Comparison of ENCODE assay signal across 8 cellular contexts in the genomic region with DNA sequence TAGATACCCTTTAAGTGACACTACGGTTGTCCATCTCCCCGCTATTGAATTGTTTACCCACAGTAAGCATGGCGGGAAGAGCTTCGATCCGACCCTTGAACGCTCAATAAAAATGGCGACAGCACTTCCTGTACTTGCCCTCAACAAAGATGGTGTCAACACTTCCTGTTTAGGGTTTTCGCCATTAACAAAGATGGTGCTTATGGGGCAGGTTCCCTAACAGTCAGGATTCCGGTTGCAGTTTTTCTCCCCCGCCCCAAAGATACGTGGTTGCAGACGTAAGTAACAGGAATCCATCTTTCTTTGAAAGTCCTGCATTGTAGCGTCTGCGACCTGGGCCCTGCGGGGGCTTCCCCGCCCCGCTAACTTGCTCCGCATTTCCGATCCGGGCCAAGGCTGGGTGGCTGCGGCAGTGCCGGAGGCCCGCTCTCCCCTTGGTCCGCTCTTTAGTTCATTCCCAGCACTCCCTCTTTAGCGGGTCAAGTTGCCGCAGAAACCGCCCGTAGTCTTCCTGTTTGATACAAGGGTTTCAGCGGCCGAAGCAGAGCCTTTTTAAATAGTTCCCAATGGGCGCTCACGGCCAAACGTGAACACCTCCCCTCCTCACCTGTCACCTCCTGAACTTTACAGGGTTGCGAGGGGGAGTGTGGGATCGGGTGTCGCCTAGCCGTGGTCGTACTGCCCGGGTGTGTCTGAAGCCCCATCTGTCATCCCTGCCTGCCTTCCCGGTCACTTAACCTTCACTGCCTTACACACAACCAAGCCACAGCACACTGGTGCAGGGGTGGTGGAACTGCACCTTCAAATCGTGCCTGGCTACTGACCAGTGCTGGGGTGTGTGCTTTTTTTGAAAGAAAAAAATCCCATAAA. TPM values are rescaled to one million over a fixed set of nuclear protein-coding genes. Genes with fewer than 3 reads are reported as not detected.
DNase-seq lines count a peak whose midpoint lies in the region; ATAC-seq, FAIRE-seq and TF ChIP-seq lines count a peak whose summit lies in the region.

TSS of gene CRADD (plus strand) at position 181 of the 870 bp plus-strand sequence.

- H3K9me3 Mint-ChIP-seq in CD14-positive monocyte = peaks cover 0 to 5% (median 3%) of the 10 kb centered on the region in 7 donors

- TF ChIP-seq CTCF in CD14-positive monocyte (IDR thresholded peaks at IDR 0.05) (no peak), HepG2 (CRISPR knock-in tag; IDR thresholded peaks at IDR 0.05) (peak; percentile 3; the same call in 1 of the 2 replicates)

- TF ChIP-seq EP300 in HepG2 (IDR thresholded peaks at IDR 0.05; ENCODE audit: low read depth in 2 of 2, low read length in 2 of 2) (0 out of 4 replicates have a peak, but pooled peaks of 1 of the 2 experiments have one; percentile 52), HepG2 (CRISPR knock-in tag; IDR thresholded peaks at IDR 0.05; ENCODE audit: borderline replicate concordance) (no peak)

- H2AFZ ChIP-seq in HepG2 (ENCODE audit: low read length) = peak within 1 kb of the TSS; percentile 75

- H3K27ac Mint-ChIP-seq in CD14-positive monocyte = peak within 1 kb of the TSS; percentile 99 to 100 (median 100)

- no peaks in the 10 kb centered on the region for H3K36me3 ChIP-seq in HepG2 (replicated peaks in 1 of 2; ENCODE audit: control insufficient read depth in 1 of 2, insufficient read depth in 2 of 2, low read length in 2 of 2)

- FAIRE-seq in HepG2 (lab: Jason Lieb, UNC) = peak; percentile 95

- intact Hi-C loops in CD14-positive monocyte (cut with micrococcal nuclease) = loop anchor here (5.0 to 10.0 kb wide), 5 partner anchors 65 to 425 kb away; partner anchors contain the start of genes SOCS2 (in 1 of the 2) and UBE2N (in 1 of the 2)
- intact Hi-C loops in HepG2 (cut with micrococcal nuclease; ENCODE audit: unreplicated experiment) = loop anchor here (1.0 to 5.0 kb wide), 4 partner anchors 50 to 175 kb away; no protein-coding TSS in a partner anchor

- H3K27ac ChIP-seq in HepG2 (ENCODE audit: extremely low read length, insufficient read depth, low read length) = peak within 1 kb of the TSS; percentile 98

- peaks cover 21% of the 10 kb centered on the region for H3K4me1 Mint-ChIP-seq in CD14-positive monocyte

- in situ Hi-C loops in HepG2 (cut with HindIII; ENCODE audit: extremely low pct_ligation_motif_present, low pct_unique_long_range_greater_than_20kb) = loop anchor here (5.0 kb wide), 1 partner anchor 65 kb away; no protein-coding TSS in a partner anchor

- peak; percentile 88 for DNase-seq in CD14-positive monocyte (ENCODE audit: low spot score)
- DNase-seq in NCI-H774 (lab: John Stamatoyannopoulos, UW) = peak; percentile 98
- peak; percentile 76 to 83 for DNase-seq in activated CD4-positive, alpha-beta T cell treated with anti-CD3 and anti-CD28 coated beads, Interleukin-2, amount 50 U/mL, for 48 hours
- DNase-seq in dermis microvascular lymphatic vessel endothelial cell (ENCODE audit: low read depth in 2 of 2) = peak; percentile 98 to 99
- DNase-seq in HepG2 (ENCODE audit: low spot score) = peak; percentile 98
- DNase-seq in stimulated activated CD4-positive, alpha-beta T cell treated with anti-CD3 and anti-CD28 coated beads, Interleukin-4, amount 100 ng/mL, for 1 hour = peak; percentile 74

- WGBS in HepG2 (ENCODE audit: low lambda C conversion rate) = under 1% methylated on average over 36 of the region's 41 CpGs

- H3K4me1 ChIP-seq in HepG2 (ENCODE audit: insufficient read depth, low read length) = peaks cover 35% of the 10 kb centered on the region

- H3K79me2 ChIP-seq in HepG2 (ENCODE audit: insufficient read depth, low read length) = no peaks in the 10 kb centered on the region

- peak; percentile 67 to 90; a peak in 3 of 4 replicates for TF ChIP-seq POLR2A in HepG2 (IDR thresholded peaks at IDR 0.05; ENCODE audit: insufficient read depth in 1 of 2, low read depth in 2 of 2, low read length in 2 of 2)

- BruUV-seq in HepG2 (replicated peaks; lab: Mats Ljungman, UMichigan) = TSS peak; percentile 91

- no peaks in the 10 kb centered on the region for H3K9me3 ChIP-seq in HepG2 (ENCODE audit: low read length)

- H3K4me2 ChIP-seq in HepG2 (ENCODE audit: low read depth, low read length) = peak within 1 kb of the TSS; percentile 78

- CTCF ChIA-PET in HepG2 (lab: Yijun Ruan, JAX; ENCODE audit: low intra/inter-chr PET ratio, low total read pairs) = no interaction called here

- peaks cover 0 to 5% (median 1%) of the 10 kb centered on the region in 3 donors for H3K27me3 Mint-ChIP-seq in CD14-positive monocyte (ENCODE audit: low read depth in 3 of 3)

- POLR2A ChIA-PET in HepG2 (lab: Yijun Ruan, JAX) = interaction anchor here (0.7 to 1.4 kb wide), 11 partner anchors 10 to 114 kb away, joined by 3 to 9 read pairs (median 3); no protein-coding TSS in a partner anchor

- H4K20me1 ChIP-seq in HepG2 (ENCODE audit: insufficient read depth, low read length) = no peaks in the 10 kb centered on the region

- peaks cover 7 to 9% of the 10 kb centered on the region in 2 donors for H3K36me3 Mint-ChIP-seq in CD14-positive monocyte

- peak within 1 kb of the TSS; percentile 95 to 99 for H3K4me3 Mint-ChIP-seq in CD14-positive monocyte

- no peaks in the 10 kb centered on the region; a peak in 1 of 5 replicates for H3K27me3 ChIP-seq in HepG2 (ENCODE audit: control insufficient read depth in 1 of 2, insufficient read depth in 2 of 2, low read length in 2 of 2)

- H3K4me3 ChIP-seq in HepG2 (replicated peaks in 1 of 3; ENCODE audit: insufficient read depth in 1 of 3, low read depth in 2 of 3, low read length in 3 of 3) = peak within 1 kb of the TSS; percentile 70 to 87 (median 71)

- H3K9ac ChIP-seq in HepG2 (ENCODE audit: insufficient read depth, low read depth, low read length) = peak within 1 kb of the TSS; percentile 93

- ATAC-seq in GM19395 (IDR thresholded peaks at IDR 0.05; ENCODE audit: unreplicated experiment) (peak; percentile 94), HG03565 (IDR thresholded peaks at IDR 0.05; ENCODE audit: unreplicated experiment) (peak; percentile 84), HepG2 (peak; percentile 93)

- no peak; the same call in 1 of the 2 replicates for TF ChIP-seq RAD21 in HepG2 (CRISPR knock-in tag; IDR thresholded peaks at IDR 0.05)

TF ChIP-seq in HepG2, 621 proteins besides CTCF, POLR2A, EP300 and RAD21 (continues in another document):
- TF ChIP-seq ZNF83 (CRISPR knock-in tag; IDR thresholded peaks at IDR 0.05; ENCODE audit: borderline replicate concordance) = no peak
- TF ChIP-seq ZNF33B (CRISPR knock-in tag; IDR thresholded peaks at IDR 0.05) = 0 out of 2 replicates have a peak, but pooled peaks have one; percentile 46

RNA-seq across cellular contexts. Expression of gene CRADD, which starts in this region (rescaled TPM):
- polyA plus RNA-seq in CD14-positive monocyte (10 to 100 TPM; 11.2 to 12.2 TPM), HepG2 (2011; rRNA removed) (12.4 and 13.7 TPM in 2 replicates)
- total RNA-seq in dermis microvascular lymphatic vessel endothelial cell (9.6 and 11.3 TPM in 2 replicates), HepG2 (2016; rRNA removed; fragmentation: Illumina TruSeq; extraction: Trizol) (18.8 and 22.3 TPM in 2 replicates)
- 7.7 and 9.3 TPM in 2 replicates for total RNA-seq in HepG2 (2016; cell fraction: cytosol; rRNA removed; fragmentation: Illumina TruSeq; extraction: Trizol; ENCODE audit: low read depth)
- total RNA-seq in HepG2 (2016; cell fraction: insoluble cytoplasmic fraction; rRNA removed; fragmentation: Illumina TruSeq; extraction: Trizol) = 15.4 and 25.4 TPM in 2 replicates
- 10.0 and 11.9 TPM in 2 replicates for total RNA-seq in HepG2 (2016; cell fraction: membrane; rRNA removed; fragmentation: Illumina TruSeq; extraction: Trizol)
- total RNA-seq in HepG2 (2016; cell fraction: nucleus; rRNA removed; fragmentation: Illumina TruSeq; extraction: Trizol) = 11.3 and 12.9 TPM in 2 replicates
- 14.5 and 17.3 TPM in 2 replicates for polyA plus RNA-seq in HepG2 (2011; cell fraction: cytosol; rRNA removed)
- 6.3 and 6.5 TPM in 2 replicates for polyA plus RNA-seq in HepG2 (2011; cell fraction: nucleus; rRNA removed)
- 13.8 and 16.2 TPM in 2 replicates for polyA plus RNA-seq in HepG2 (2012)
- 6.6 and 6.9 TPM in 2 replicates for polyA plus RNA-seq in HepG2 (2016; cell fraction: cytosol; fragmentation: Illumina TruSeq; extraction: Trizol; ENCODE audit: low read depth)
- polyA plus RNA-seq in HepG2 (2016; cell fraction: insoluble cytoplasmic fraction; fragmentation: Illumina TruSeq; extraction: Trizol; ENCODE audit: low read depth) = 20.3 and 24.7 TPM in 2 replicates
- 7.1 and 10.2 TPM in 2 replicates for polyA plus RNA-seq in HepG2 (2016; cell fraction: membrane; fragmentation: Illumina TruSeq; extraction: Trizol; ENCODE audit: low read depth)
- polyA plus RNA-seq in HepG2 (2016; cell fraction: nucleus; fragmentation: Illumina TruSeq; extraction: Trizol; ENCODE audit: insufficient read depth, low read depth) = 8.0 and 9.4 TPM in 2 replicates
- polyA minus RNA-seq in HepG2 (2011; rRNA and poly(A)+ RNA removed; ENCODE audit: low replicate concordance) = 7.4 and 15.6 TPM in 2 replicates
- polyA minus RNA-seq in HepG2 (2011; cell fraction: cytosol; rRNA and poly(A)+ RNA removed) = 4.2 and 6.2 TPM in 2 replicates
- 18.9 and 22.4 TPM in 2 replicates for polyA minus RNA-seq in HepG2 (2011; cell fraction: nucleus; rRNA and poly(A)+ RNA removed)

Comparison
In these comparisons a context has a peak if more than half of its experiments do, and no peak if none do; other contexts are left out.
1. Peak in every context shown above with its lines: DNase-seq, ATAC-seq, H3K4me3 ChIP-seq and H3K27ac ChIP-seq.